Comparison of ENCODE assay signal across 8 cellular contexts in genomic region chr22:42368379-42369249, GRCh38.
DNase-seq lines count a peak whose midpoint lies in the region; ATAC-seq and TF ChIP-seq lines count a peak whose summit lies in the region.

No MANE protein-coding gene starts in this region.

- CTCF ChIA-PET in RWPE1 (lab: Yijun Ruan, JAX) = interaction anchor here (1.6 kb wide), 1 partner anchor 69 kb away, joined by 6 read pairs; no protein-coding TSS in a partner anchor

- H3K9me3 ChIP-seq in duodenal mucosa (ENCODE audit: control insufficient read depth in 1 of 2, low read length in 2 of 2) (no peaks in the 10 kb centered on the region), upper lobe of right lung (no peaks in the 10 kb centered on the region)

- H3K27ac Mint-ChIP-seq in naive B cell = peak overlapping the region in 2 of 6 donors; percentile 26 to 60

- H3K9ac ChIP-seq in duodenal mucosa (ENCODE audit: low read depth in 1 of 2, low read length in 2 of 2) = peak overlapping the region; percentile 24 to 54

- peaks cover 11 to 22% (median 18%) of the 10 kb centered on the region in 3 donors for H3K4me1 Mint-ChIP-seq in naive B cell

- intact Hi-C loops in upper lobe of right lung (cut with DNase I) = no loop called here

- H3K4me3 ChIP-seq in duodenal mucosa (ENCODE audit: low read depth in 1 of 2, low read length in 2 of 2) (peak overlapping the region; percentile 64 to 70), upper lobe of right lung (peak overlapping the region; percentile 63)

- H3K27me3 Mint-ChIP-seq in naive B cell = peaks cover 35 to 63% (median 36%) of the 10 kb centered on the region in 3 donors

- peak overlapping the region; percentile 56 for H3K27ac ChIP-seq in RWPE1
- H3K27ac ChIP-seq in duodenal mucosa (ENCODE audit: low read depth, low read length) = no peak overlapping the region
- no peak overlapping the region for H3K27ac ChIP-seq in upper lobe of right lung

- H3K4me1 ChIP-seq in duodenal mucosa (ENCODE audit: control insufficient read depth in 1 of 2, insufficient read depth in 2 of 2, low read length in 2 of 2) = peaks cover 11 to 24% of the 10 kb centered on the region in 2 donors
- peaks cover 18% of the 10 kb centered on the region for H3K4me1 ChIP-seq in upper lobe of right lung

- H3K36me3 ChIP-seq in duodenal mucosa (ENCODE audit: control insufficient read depth in 1 of 2, insufficient read depth in 2 of 2, low read length in 2 of 2) (no peaks in the 10 kb centered on the region), upper lobe of right lung (no peaks in the 10 kb centered on the region)

- DNase-seq in RWPE1 (ENCODE audit: low spot score) (no peak), naive B cell (peak; percentile 29), upper lobe of right lung (no peak), NCI-H226 (no peak), SKM-1 treated with dmso at 0.1 percent for 144 hours (lab: John Stamatoyannopoulos, UW; ENCODE audit: unreplicated experiment) (no peak)

- no peak for TF ChIP-seq CTCF in RWPE1 (conservative IDR thresholded peaks at IDR 0.05; ENCODE audit: low read depth)
- no peak for TF ChIP-seq CTCF in upper lobe of right lung (IDR thresholded peaks at IDR 0.05)

- no peaks in the 10 kb centered on the region for H3K36me3 Mint-ChIP-seq in naive B cell

- H3K4me3 Mint-ChIP-seq in naive B cell = peak overlapping the region; percentile 86 to 95 (median 92)

- peaks cover 18 to 23% of the 10 kb centered on the region in 2 donors for H3K27me3 ChIP-seq in duodenal mucosa (ENCODE audit: control insufficient read depth in 1 of 2, insufficient read depth in 2 of 2, low read length in 2 of 2)
- H3K27me3 ChIP-seq in upper lobe of right lung = peaks cover 13% of the 10 kb centered on the region

- peaks cover 0 to 2% (median 0%) of the 10 kb centered on the region in 7 donors for H3K9me3 Mint-ChIP-seq in naive B cell

- POLR2A ChIA-PET in RWPE1 (lab: Yijun Ruan, JAX; ENCODE audit: low non-redundant PET) = no interaction called here

- ATAC-seq in GM18517 (IDR thresholded peaks at IDR 0.05; ENCODE audit: unreplicated experiment) = peak; percentile 8
- peak; percentile 20 for ATAC-seq in HG02852 (IDR thresholded peaks at IDR 0.05; ENCODE audit: unreplicated experiment)
- ATAC-seq in naive B cell (ENCODE audit: low read depth in 2 of 2) = peak; percentile 27 to 38
- peak; percentile 2 for ATAC-seq in upper lobe of right lung
